In the genomic region with DNA sequence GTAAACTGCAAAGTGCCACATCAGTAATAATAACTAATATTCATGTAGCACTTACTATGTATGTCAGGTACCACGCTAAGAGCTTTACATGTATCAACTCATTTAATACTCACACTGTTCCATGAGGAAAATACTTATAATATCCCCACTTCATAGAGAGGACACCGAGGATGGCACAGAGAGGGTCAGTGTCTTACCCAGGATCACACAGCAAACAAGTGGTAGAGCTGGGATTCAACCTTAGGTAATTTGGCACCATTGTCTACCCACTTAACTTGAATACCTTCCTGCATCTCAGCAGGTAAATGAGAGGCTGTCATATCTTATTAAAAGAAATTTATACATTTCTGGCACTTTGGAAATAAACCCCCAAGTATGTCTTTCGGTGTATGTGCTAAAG, we compare ENCODE assay signal across 16 cellular contexts.
"Had no signal": no experiment of that assay in that cellular context is flagged by ENCODE, and none has a peak within 500 bp of the region (broad histone marks: within the 10 kb centered on the region; RNA-seq: fewer than 3 reads in every experiment).

No MANE protein-coding gene starts in this region.

- H3K27ac ChIP-seq: foreskin keratinocyte, neutrophil, psoas muscle had no signal

- H3K27me3 ChIP-seq: foreskin keratinocyte, neutrophil had no signal

- ATAC-seq: effector memory CD8-positive, alpha-beta T cell; foreskin keratinocyte; left ventricle myocardium superior; naive thymus-derived CD8-positive, alpha-beta T cell; psoas muscle; sciatic nerve had no signal

- H3K4me3 Mint-ChIP-seq: dendritic cell treated with granulocyte-macrophage colony-stimulating factor and Interleukin-4, amounts not matched to agents 40 ng/mL and 50 ng/mL, for 4 days; effector memory CD8-positive, alpha-beta T cell; naive thymus-derived CD8-positive, alpha-beta T cell had no signal

- H3K9me3 ChIP-seq: neutrophil, psoas muscle had no signal

- H3K27me3 Mint-ChIP-seq: dendritic cell treated with granulocyte-macrophage colony-stimulating factor and Interleukin-4, amounts not matched to agents 40 ng/mL and 50 ng/mL, for 4 days; effector memory CD8-positive, alpha-beta T cell; naive thymus-derived CD8-positive, alpha-beta T cell had no signal

- H3K9me3 Mint-ChIP-seq: dendritic cell treated with granulocyte-macrophage colony-stimulating factor and Interleukin-4, amounts not matched to agents 40 ng/mL and 50 ng/mL, for 4 days; effector memory CD8-positive, alpha-beta T cell; naive thymus-derived CD8-positive, alpha-beta T cell had no signal

- DNase-seq: effector memory CD8-positive, alpha-beta T cell; erythroblast; foreskin keratinocyte; head of caudate nucleus; hippocampal formation; left colon; left ventricle myocardium superior; mesendoderm; naive thymus-derived CD8-positive, alpha-beta T cell; psoas muscle; retina; stimulated activated CD4-positive, alpha-beta T cell treated with anti-CD3 and anti-CD28 coated beads, Interleukin-2, amount 100 ng/mL, for 24 hours; stimulated activated naive CD4-positive, alpha-beta T cell treated with Interleukin-2 at 50 U/mL for 16 hours had no signal

- H3K4me1 ChIP-seq: foreskin keratinocyte had no signal

- H3K4me3 ChIP-seq: psoas muscle had no signal

- H3K27ac Mint-ChIP-seq: dendritic cell treated with granulocyte-macrophage colony-stimulating factor and Interleukin-4, amounts not matched to agents 40 ng/mL and 50 ng/mL, for 4 days; effector memory CD8-positive, alpha-beta T cell; naive thymus-derived CD8-positive, alpha-beta T cell had no signal
